ENCODE assay signal across 16 cellular contexts in genomic region chr10:60417024-60417423, GRCh38.
"Had no signal": no experiment of that assay in that cellular context is flagged by ENCODE, and none has a peak within 500 bp of the region (broad histone marks: within the 10 kb centered on the region; RNA-seq: fewer than 3 reads in every experiment).

No MANE protein-coding gene starts in this region.

- H3K9me3 ChIP-seq: ascending aorta, gastroesophageal sphincter, pancreas, sigmoid colon had no signal

- H3K4me1 ChIP-seq: ascending aorta, gastroesophageal sphincter had no signal

- H3K27me3 ChIP-seq: ascending aorta, cardiac muscle cell, gastroesophageal sphincter, pancreas, sigmoid colon had no signal

- H3K36me3 ChIP-seq: ascending aorta, cardiac muscle cell, gastroesophageal sphincter, pancreas, sigmoid colon had no signal

- ATAC-seq: activated CD8-positive, alpha-beta T cell treated with anti-CD3 and anti-CD28 coated beads for 36 hours; gastroesophageal sphincter; naive thymus-derived CD8-positive, alpha-beta T cell; pancreas; T-helper 17 cell had no signal

- H3K4me3 ChIP-seq: ascending aorta, cardiac muscle cell, gastroesophageal sphincter, pancreas, sigmoid colon, SK-N-MC had no signal

- H3K27ac ChIP-seq: ascending aorta, cardiac muscle cell, gastroesophageal sphincter, pancreas, sigmoid colon, SK-N-MC had no signal

- FAIRE-seq: colon, islet of Langerhans, pancreas had no signal

- DNase-seq: activated B cell treated with CpG ODN at 0.5 μM for 24 hours; activated CD4-positive, alpha-beta T cell treated with anti-CD3 and anti-CD28 coated beads for 48 hours; activated CD8-positive, alpha-beta T cell treated with anti-CD3 and anti-CD28 coated beads for 36 hours; activated gamma-delta T cell treated with Interleukin-2 at 50 U/mL for 16 hours; activated T-cell treated with anti-CD3 and anti-CD28 coated beads, Interleukin-2, amount 50 U/mL, for 72 hours; naive thymus-derived CD8-positive, alpha-beta T cell; pancreas; sigmoid colon; stimulated activated CD4-positive, alpha-beta T cell treated with anti-CD3 and anti-CD28 coated beads, Interleukin-1b, Interleukin-23, amount 100 ng/mL, for 48 hours; T-helper 17 cell had no signal
